2 cellular contexts compared by ENCODE assay signal in the genomic region with DNA sequence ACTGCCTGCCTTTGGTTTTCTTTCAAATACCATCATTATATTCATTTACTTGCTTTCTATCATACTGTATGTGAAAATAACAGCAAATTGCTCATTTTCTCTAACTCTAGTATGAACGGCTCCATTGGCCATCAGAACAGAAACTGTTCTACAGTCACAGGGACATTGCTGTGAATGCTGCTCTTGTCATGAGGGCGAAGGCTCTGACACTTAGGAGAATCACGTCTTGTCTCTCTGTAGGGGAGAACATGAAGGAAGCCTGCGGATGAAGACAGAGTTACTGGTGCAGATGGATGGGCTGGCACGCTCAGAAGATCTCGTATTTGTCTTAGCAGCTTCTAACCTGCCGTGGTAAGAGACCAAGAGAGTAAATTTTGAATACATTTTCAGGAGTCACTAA.
TF ChIP-seq lines count a peak whose summit lies in the region.

No MANE protein-coding gene starts in this region.

TF ChIP-seq in WTC11, 78 proteins besides CTCF, POLR2A, EP300 and RAD21 (continues in another document):
- TF ChIP-seq, protein P1, sequence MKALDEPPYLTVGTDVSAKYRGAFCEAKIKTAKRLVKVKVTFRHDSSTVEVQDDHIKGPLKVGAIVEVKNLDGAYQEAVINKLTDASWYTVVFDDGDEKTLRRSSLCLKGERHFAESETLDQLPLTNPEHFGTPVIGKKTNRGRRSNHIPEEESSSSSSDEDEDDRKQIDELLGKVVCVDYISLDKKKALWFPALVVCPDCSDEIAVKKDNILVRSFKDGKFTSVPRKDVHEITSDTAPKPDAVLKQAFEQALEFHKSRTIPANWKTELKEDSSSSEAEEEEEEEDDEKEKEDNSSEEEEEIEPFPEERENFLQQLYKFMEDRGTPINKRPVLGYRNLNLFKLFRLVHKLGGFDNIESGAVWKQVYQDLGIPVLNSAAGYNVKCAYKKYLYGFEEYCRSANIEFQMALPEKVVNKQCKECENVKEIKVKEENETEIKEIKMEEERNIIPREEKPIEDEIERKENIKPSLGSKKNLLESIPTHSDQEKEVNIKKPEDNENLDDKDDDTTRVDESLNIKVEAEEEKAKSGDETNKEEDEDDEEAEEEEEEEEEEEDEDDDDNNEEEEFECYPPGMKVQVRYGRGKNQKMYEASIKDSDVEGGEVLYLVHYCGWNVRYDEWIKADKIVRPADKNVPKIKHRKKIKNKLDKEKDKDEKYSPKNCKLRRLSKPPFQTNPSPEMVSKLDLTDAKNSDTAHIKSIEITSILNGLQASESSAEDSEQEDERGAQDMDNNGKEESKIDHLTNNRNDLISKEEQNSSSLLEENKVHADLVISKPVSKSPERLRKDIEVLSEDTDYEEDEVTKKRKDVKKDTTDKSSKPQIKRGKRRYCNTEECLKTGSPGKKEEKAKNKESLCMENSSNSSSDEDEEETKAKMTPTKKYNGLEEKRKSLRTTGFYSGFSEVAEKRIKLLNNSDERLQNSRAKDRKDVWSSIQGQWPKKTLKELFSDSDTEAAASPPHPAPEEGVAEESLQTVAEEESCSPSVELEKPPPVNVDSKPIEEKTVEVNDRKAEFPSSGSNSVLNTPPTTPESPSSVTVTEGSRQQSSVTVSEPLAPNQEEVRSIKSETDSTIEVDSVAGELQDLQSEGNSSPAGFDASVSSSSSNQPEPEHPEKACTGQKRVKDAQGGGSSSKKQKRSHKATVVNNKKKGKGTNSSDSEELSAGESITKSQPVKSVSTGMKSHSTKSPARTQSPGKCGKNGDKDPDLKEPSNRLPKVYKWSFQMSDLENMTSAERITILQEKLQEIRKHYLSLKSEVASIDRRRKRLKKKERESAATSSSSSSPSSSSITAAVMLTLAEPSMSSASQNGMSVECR (CRISPR knock-in tag; IDR thresholded peaks at IDR 0.05; ENCODE audit: borderline replicate concordance): no peak
- TF ChIP-seq, protein P2, sequence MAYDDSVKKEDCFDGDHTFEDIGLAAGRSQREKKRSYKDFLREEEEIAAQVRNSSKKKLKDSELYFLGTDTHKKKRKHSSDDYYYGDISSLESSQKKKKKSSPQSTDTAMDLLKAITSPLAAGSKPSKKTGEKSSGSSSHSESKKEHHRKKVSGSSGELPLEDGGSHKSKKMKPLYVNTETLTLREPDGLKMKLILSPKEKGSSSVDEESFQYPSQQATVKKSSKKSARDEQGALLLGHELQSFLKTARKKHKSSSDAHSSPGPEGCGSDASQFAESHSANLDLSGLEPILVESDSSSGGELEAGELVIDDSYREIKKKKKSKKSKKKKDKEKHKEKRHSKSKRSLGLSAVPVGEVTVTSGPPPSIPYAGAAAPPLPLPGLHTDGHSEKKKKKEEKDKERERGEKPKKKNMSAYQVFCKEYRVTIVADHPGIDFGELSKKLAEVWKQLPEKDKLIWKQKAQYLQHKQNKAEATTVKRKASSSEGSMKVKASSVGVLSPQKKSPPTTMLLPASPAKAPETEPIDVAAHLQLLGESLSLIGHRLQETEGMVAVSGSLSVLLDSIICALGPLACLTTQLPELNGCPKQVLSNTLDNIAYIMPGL (CRISPR knock-in tag; IDR thresholded peaks at IDR 0.05): no peak
- TF ChIP-seq SOX15 (CRISPR knock-in tag; IDR thresholded peaks at IDR 0.05) (no peak), TCF7 (CRISPR knock-in tag; IDR thresholded peaks at IDR 0.05; ENCODE audit: low read depth) (no peak), NFE2L1 (CRISPR knock-in tag; IDR thresholded peaks at IDR 0.05) (no peak), SMAD3 (CRISPR knock-in tag; IDR thresholded peaks at IDR 0.05; ENCODE audit: borderline replicate concordance) (no peak), ZBTB21 (CRISPR knock-in tag; IDR thresholded peaks at IDR 0.05; ENCODE audit: borderline replicate concordance) (no peak), CREM (CRISPR knock-in tag; IDR thresholded peaks at IDR 0.05) (no peak), PRRX2 (CRISPR knock-in tag; IDR thresholded peaks at IDR 0.05) (no peak)
- TF ChIP-seq, protein P3, sequence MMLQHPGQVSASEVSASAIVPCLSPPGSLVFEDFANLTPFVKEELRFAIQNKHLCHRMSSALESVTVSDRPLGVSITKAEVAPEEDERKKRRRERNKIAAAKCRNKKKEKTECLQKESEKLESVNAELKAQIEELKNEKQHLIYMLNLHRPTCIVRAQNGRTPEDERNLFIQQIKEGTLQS (CRISPR knock-in tag; conservative IDR thresholded peaks at IDR 0.05): no peak
- TF ChIP-seq, protein P4, sequence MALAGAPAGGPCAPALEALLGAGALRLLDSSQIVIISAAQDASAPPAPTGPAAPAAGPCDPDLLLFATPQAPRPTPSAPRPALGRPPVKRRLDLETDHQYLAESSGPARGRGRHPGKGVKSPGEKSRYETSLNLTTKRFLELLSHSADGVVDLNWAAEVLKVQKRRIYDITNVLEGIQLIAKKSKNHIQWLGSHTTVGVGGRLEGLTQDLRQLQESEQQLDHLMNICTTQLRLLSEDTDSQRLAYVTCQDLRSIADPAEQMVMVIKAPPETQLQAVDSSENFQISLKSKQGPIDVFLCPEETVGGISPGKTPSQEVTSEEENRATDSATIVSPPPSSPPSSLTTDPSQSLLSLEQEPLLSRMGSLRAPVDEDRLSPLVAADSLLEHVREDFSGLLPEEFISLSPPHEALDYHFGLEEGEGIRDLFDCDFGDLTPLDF (CRISPR knock-in tag; IDR thresholded peaks at IDR 0.05): no peak
- TF ChIP-seq, protein P5, sequence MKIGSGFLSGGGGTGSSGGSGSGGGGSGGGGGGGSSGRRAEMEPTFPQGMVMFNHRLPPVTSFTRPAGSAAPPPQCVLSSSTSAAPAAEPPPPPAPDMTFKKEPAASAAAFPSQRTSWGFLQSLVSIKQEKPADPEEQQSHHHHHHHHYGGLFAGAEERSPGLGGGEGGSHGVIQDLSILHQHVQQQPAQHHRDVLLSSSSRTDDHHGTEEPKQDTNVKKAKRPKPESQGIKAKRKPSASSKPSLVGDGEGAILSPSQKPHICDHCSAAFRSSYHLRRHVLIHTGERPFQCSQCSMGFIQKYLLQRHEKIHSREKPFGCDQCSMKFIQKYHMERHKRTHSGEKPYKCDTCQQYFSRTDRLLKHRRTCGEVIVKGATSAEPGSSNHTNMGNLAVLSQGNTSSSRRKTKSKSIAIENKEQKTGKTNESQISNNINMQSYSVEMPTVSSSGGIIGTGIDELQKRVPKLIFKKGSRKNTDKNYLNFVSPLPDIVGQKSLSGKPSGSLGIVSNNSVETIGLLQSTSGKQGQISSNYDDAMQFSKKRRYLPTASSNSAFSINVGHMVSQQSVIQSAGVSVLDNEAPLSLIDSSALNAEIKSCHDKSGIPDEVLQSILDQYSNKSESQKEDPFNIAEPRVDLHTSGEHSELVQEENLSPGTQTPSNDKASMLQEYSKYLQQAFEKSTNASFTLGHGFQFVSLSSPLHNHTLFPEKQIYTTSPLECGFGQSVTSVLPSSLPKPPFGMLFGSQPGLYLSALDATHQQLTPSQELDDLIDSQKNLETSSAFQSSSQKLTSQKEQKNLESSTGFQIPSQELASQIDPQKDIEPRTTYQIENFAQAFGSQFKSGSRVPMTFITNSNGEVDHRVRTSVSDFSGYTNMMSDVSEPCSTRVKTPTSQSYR (CRISPR knock-in tag; IDR thresholded peaks at IDR 0.05): no peak

TF ChIP-seq in neural cell, 6 proteins besides CTCF, POLR2A, EP300 and RAD21:
- no peak for TF ChIP-seq MXI1 (conservative IDR thresholded peaks at IDR 0.05; ENCODE audit: poor library complexity, severe bottlenecking)
- TF ChIP-seq POLR2AphosphoS5 (IDR thresholded peaks at IDR 0.05): peak; percentile 5
